28 cellular contexts compared by ENCODE assay signal in genomic region chr10:3418901-3419300, GRCh38.
"Had no signal": no experiment of that assay in that cellular context is flagged by ENCODE, and none has a peak within 500 bp of the region (broad histone marks: within the 10 kb centered on the region; RNA-seq: fewer than 3 reads in every experiment).

No MANE protein-coding gene starts in this region.

- H2AFZ ChIP-seq: parathyroid adenoma had no signal

- H3K27ac Mint-ChIP-seq: dendritic cell treated with granulocyte-macrophage colony-stimulating factor and Interleukin-4, amounts not matched to agents 40 ng/mL and 50 ng/mL, for 4 days; endodermal cell; naive thymus-derived CD4-positive, alpha-beta T cell; nephron progenitor cell had no signal

- H3K4me1 ChIP-seq: gastrocnemius medialis, parathyroid adenoma, right lobe of liver, testis had no signal

- H3K9me3 ChIP-seq: colonic mucosa, gastrocnemius medialis, left lung, right lobe of liver, testis, tibial nerve had no signal

- H3K36me3 Mint-ChIP-seq: naive thymus-derived CD4-positive, alpha-beta T cell had no signal

- H3K4me3 Mint-ChIP-seq: dendritic cell treated with granulocyte-macrophage colony-stimulating factor and Interleukin-4, amounts not matched to agents 40 ng/mL and 50 ng/mL, for 4 days; endodermal cell; nephron progenitor cell had no signal

- H3K27ac ChIP-seq: colonic mucosa, epithelial cell of prostate, gastrocnemius medialis, left lung, parathyroid adenoma, right lobe of liver, testis, tibial nerve had no signal

- H3K9me3 Mint-ChIP-seq: dendritic cell treated with granulocyte-macrophage colony-stimulating factor and Interleukin-4, amounts not matched to agents 40 ng/mL and 50 ng/mL, for 4 days; endodermal cell; nephron progenitor cell had no signal

- H3K79me2 ChIP-seq: parathyroid adenoma had no signal

- DNase-seq: central memory CD4-positive, alpha-beta T cell; colonic mucosa; effector CD8-positive, alpha-beta T cell; endodermal cell; foreskin fibroblast; gastrocnemius medialis; head of caudate nucleus; left cardiac atrium; mammary epithelial cell; midbrain; naive thymus-derived CD4-positive, alpha-beta T cell; nephron progenitor cell; occipital lobe; right lobe of liver; stimulated activated CD4-positive, alpha-beta T cell treated with anti-CD3 and anti-CD28 coated beads, Interleukin-12 subunit alpha, Interleukin-12 subunit beta, amount 100 ng/mL, for 4 hours; stimulated activated CD4-positive, alpha-beta T cell treated with anti-CD3 and anti-CD28 coated beads, Interleukin-1b, Interleukin-23, amount 100 ng/mL, for 48 hours; stimulated activated CD4-positive, alpha-beta T cell treated with anti-CD3 and anti-CD28 coated beads, Interleukin-4, amount 100 ng/mL, for 1 hour; stimulated activated CD8-positive, alpha-beta memory T cell treated with anti-CD3 and anti-CD28 coated beads, Interleukin-4, amount 100 ng/mL, for 48 hours; stimulated activated naive CD4-positive, alpha-beta T cell treated with Interleukin-2 at 50 U/mL for 16 hours; substantia nigra; testis had no signal

- H3K4me3 ChIP-seq: colonic mucosa, gastrocnemius medialis, left lung, right lobe of liver, smooth muscle cell, testis, tibial nerve had no signal

- ATAC-seq: esophagus mucosa; gastrocnemius medialis; left cardiac atrium; left lung; naive thymus-derived CD4-positive, alpha-beta T cell; right lobe of liver had no signal

- H3K36me3 ChIP-seq: colonic mucosa, gastrocnemius medialis, left lung, right lobe of liver, tibial nerve had no signal

- H3K27me3 ChIP-seq: colonic mucosa, gastrocnemius medialis, left lung, right lobe of liver, testis, tibial nerve had no signal
